1 cellular context compared by ENCODE assay signal in the genomic region with DNA sequence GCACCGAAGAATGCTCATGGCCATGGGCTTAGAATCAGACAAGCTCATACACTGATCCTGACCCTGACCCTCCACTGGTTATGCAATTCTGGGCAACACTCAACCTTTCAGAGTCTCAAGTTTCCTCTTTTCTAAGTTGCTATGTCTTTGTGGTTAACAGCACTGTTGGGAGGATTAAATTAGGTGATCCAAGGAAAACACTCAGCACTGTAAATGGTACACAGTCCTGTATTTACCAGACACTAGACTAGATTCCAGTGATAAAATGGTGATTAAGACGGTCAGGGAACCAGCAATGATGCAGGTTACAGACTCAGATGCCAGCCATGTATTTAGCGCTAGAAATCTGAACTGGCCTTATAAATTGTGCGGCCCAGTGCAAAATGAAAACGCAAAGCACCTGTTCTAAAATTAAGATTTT.
TF ChIP-seq lines count a peak whose summit lies in the region.

No MANE protein-coding gene starts in this region.

TF ChIP-seq in HepG2, 621 proteins besides CTCF, POLR2A, EP300 and RAD21 (continued from another document):
- TF ChIP-seq, protein P1, sequence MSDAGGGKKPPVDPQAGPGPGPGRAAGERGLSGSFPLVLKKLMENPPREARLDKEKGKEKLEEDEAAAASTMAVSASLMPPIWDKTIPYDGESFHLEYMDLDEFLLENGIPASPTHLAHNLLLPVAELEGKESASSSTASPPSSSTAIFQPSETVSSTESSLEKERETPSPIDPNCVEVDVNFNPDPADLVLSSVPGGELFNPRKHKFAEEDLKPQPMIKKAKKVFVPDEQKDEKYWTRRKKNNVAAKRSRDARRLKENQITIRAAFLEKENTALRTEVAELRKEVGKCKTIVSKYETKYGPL (CRISPR knock-in tag; IDR thresholded peaks at IDR 0.05): 0 out of 2 replicates have a peak, but pooled peaks have one; percentile 1
- TF ChIP-seq MED1 (CRISPR knock-in tag; IDR thresholded peaks at IDR 0.05): no peak
- no peak for TF ChIP-seq FOXA1 (IDR thresholded peaks at IDR 0.05)
- no peak for TF ChIP-seq FOXA1 (CRISPR knock-in tag; IDR thresholded peaks at IDR 0.05)
- no peak for TF ChIP-seq FOXO1 (CRISPR knock-in tag; IDR thresholded peaks at IDR 0.05)
- TF ChIP-seq HOXD1 (CRISPR knock-in tag; IDR thresholded peaks at IDR 0.05): no peak
- TF ChIP-seq KLF9 (CRISPR knock-in tag; IDR thresholded peaks at IDR 0.05; ENCODE audit: low read depth): no peak
- no peak for TF ChIP-seq PHB2 (IDR thresholded peaks at IDR 0.05; ENCODE audit: partially characterized antibody)
- TF ChIP-seq ZNF878 (CRISPR knock-in tag; IDR thresholded peaks at IDR 0.05): no peak
- TF ChIP-seq ZNF557 (CRISPR knock-in tag; IDR thresholded peaks at IDR 0.05): no peak
- no peak for TF ChIP-seq ZMYM3 (CRISPR knock-in tag; IDR thresholded peaks at IDR 0.05)
- no peak for TF ChIP-seq ZNF207 (IDR thresholded peaks at IDR 0.05; ENCODE audit: borderline replicate concordance)
- TF ChIP-seq ZNF713 (CRISPR knock-in tag; IDR thresholded peaks at IDR 0.05): no peak
- peak; percentile 47; the same call in 1 of the 2 replicates for TF ChIP-seq CEBPB (IDR thresholded peaks at IDR 0.05; ENCODE audit: borderline replicate concordance, low read depth, low read length)
- no peak for TF ChIP-seq KDM3A (CRISPR knock-in tag; IDR thresholded peaks at IDR 0.05; ENCODE audit: low read depth)
- TF ChIP-seq, protein P2, sequence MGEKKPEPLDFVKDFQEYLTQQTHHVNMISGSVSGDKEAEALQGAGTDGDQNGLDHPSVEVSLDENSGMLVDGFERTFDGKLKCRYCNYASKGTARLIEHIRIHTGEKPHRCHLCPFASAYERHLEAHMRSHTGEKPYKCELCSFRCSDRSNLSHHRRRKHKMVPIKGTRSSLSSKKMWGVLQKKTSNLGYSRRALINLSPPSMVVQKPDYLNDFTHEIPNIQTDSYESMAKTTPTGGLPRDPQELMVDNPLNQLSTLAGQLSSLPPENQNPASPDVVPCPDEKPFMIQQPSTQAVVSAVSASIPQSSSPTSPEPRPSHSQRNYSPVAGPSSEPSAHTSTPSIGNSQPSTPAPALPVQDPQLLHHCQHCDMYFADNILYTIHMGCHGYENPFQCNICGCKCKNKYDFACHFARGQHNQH (CRISPR knock-in tag; IDR thresholded peaks at IDR 0.05): no peak
TF ChIP-seq in HepG2: peak in this region for 4.
